Comparison of ENCODE assay signal across 11 cellular contexts in the genomic region with DNA sequence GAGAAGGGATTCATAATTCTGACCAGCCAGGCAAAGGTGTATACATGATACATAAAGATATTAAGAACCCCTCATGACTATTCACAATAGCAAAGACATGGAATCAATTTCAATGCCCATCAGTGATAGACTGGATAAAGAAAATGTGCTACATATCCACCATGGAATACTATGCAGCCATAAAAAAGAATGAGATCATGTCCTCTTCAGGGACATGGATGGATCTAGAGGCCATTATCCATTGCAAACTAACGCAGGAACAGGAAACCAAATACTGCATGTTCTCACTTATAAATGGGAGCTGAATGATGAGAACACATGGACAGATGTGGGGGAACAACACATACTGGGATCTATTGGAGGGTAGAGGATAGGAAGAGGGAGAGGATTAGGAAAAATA. TPM values are rescaled to one million over a fixed set of nuclear protein-coding genes. Genes with fewer than 3 reads are reported as not detected.
"Had no signal": no experiment of that assay in that cellular context is flagged by ENCODE, and none has a peak within 500 bp of the region (broad histone marks: within the 10 kb centered on the region; RNA-seq: fewer than 3 reads in every experiment).

No MANE protein-coding gene starts in this region.

- H3K9ac ChIP-seq: KMS-11 had no signal

- H3K4me2 ChIP-seq: KMS-11 had no signal

- FAIRE-seq: HepG2, HTR-8/SVneo had no signal

- H3K27ac ChIP-seq: HL-60, KMS-11 had no signal

- ATAC-seq: HepG2 had no signal

- DNase-seq: IMR-90, Karpas-422, KBM-7, KG1 had no signal

RNA-seq across cellular contexts. Expression of a gene that starts 21.4 kb away (rescaled TPM):
- total RNA-seq: HepG2, HT-29, HT1080, IMR-90 had no signal
- polyA plus RNA-seq: HepG2, IgD-negative memory B cell, IMR-90 had no signal
